Comparison of ENCODE assay signal across 1 cellular context in genomic region chr20:25566821-25567220, GRCh38.
TF ChIP-seq lines count a peak whose summit lies in the region.

No MANE protein-coding gene starts in this region.

TF ChIP-seq in HepG2, 621 proteins besides CTCF, POLR2A, EP300 and RAD21:
- TF ChIP-seq ZNF121 (CRISPR knock-in tag; IDR thresholded peaks at IDR 0.05): peak; percentile 82
- TF ChIP-seq JUN (CRISPR knock-in tag; IDR thresholded peaks at IDR 0.05): no peak
